ENCODE assay signal across 17 cellular contexts in genomic region chr10:123886292-123886691, GRCh38. TPM values are rescaled to one million over a fixed set of nuclear protein-coding genes. Genes with fewer than 3 reads are reported as not detected.
"Had no signal": no experiment of that assay in that cellular context is flagged by ENCODE, and none has a peak within 500 bp of the region (broad histone marks: within the 10 kb centered on the region; RNA-seq: fewer than 3 reads in every experiment).

No MANE protein-coding gene starts in this region.

- H3K27ac ChIP-seq: colonic mucosa, epithelial cell of prostate, psoas muscle, SJCRH30, thyroid gland had no signal

- H3K27me3 ChIP-seq: colonic mucosa, thyroid gland had no signal

- H3K36me3 ChIP-seq: colonic mucosa, SJCRH30, thyroid gland had no signal

- H3K9me3 Mint-ChIP-seq: activated T-cell treated with anti-CD3 and anti-CD28 coated beads, Interleukin-2, amount 50 U/mL, for 24 hours; immature natural killer cell; natural killer cell treated with Interleukin-12 subunit alpha and Interleukin-12 subunit beta and Interleukin-15 and Interleukin-18, amount 100 ng/mL, for 72 hours; T-helper 2 cell treated with Interferon-gamma antibody and Interleukin-4, amounts not matched to agents 5 μg/mL and 100 μg/mL, for 36 hours had no signal

- H3K4me1 ChIP-seq: colonic mucosa, psoas muscle, SJCRH30, thyroid gland had no signal

- H3K9me3 ChIP-seq: colonic mucosa, psoas muscle, SJCRH30, thyroid gland had no signal

- H3K36me3 Mint-ChIP-seq: immature natural killer cell; natural killer cell treated with Interleukin-12 subunit alpha and Interleukin-12 subunit beta and Interleukin-15 and Interleukin-18, amount 100 ng/mL, for 72 hours had no signal

- ATAC-seq: left lobe of liver; natural killer cell treated with Interleukin-12 subunit alpha and Interleukin-12 subunit beta and Interleukin-15 and Interleukin-18, amount 100 ng/mL, for 72 hours; stimulated activated naive CD8-positive, alpha-beta T cell treated with anti-CD3 and anti-CD28 coated beads, Interleukin-15, Interleukin-2, amounts not matched to agents 100 U/mL and 50 U/mL, for 24 hours had no signal

- H3K4me3 Mint-ChIP-seq: activated T-cell treated with anti-CD3 and anti-CD28 coated beads, Interleukin-2, amount 50 U/mL, for 24 hours; immature natural killer cell; natural killer cell treated with Interleukin-12 subunit alpha and Interleukin-12 subunit beta and Interleukin-15 and Interleukin-18, amount 100 ng/mL, for 72 hours; T-helper 2 cell treated with Interferon-gamma antibody and Interleukin-4, amounts not matched to agents 5 μg/mL and 100 μg/mL, for 36 hours had no signal

- DNase-seq: activated T-cell treated with anti-CD3 and anti-CD28 coated beads, Interleukin-2, amount 50 U/mL, for 24 hours; colonic mucosa; effector CD8-positive, alpha-beta T cell; glutamatergic neuron; immature natural killer cell; mammary epithelial cell; SJCRH30; stimulated activated CD4-positive, alpha-beta T cell treated with anti-CD3 and anti-CD28 coated beads, Interleukin-4, amount 100 ng/mL, for 1 hour; stimulated activated CD8-positive, alpha-beta memory T cell treated with anti-CD3 and anti-CD28 coated beads, Interleukin-4, amount 100 ng/mL, for 48 hours; stimulated activated naive CD8-positive, alpha-beta T cell treated with anti-CD3 and anti-CD28 coated beads, Interleukin-15, Interleukin-2, amounts not matched to agents 100 U/mL and 50 U/mL, for 24 hours; SW 1271; thyroid gland had no signal

- H3K27ac Mint-ChIP-seq: activated T-cell treated with anti-CD3 and anti-CD28 coated beads, Interleukin-2, amount 50 U/mL, for 24 hours; immature natural killer cell; natural killer cell treated with Interleukin-12 subunit alpha and Interleukin-12 subunit beta and Interleukin-15 and Interleukin-18, amount 100 ng/mL, for 72 hours; T-helper 2 cell treated with Interferon-gamma antibody and Interleukin-4, amounts not matched to agents 5 μg/mL and 100 μg/mL, for 36 hours had no signal

- H3K4me3 ChIP-seq: colonic mucosa, psoas muscle, SJCRH30, thyroid gland had no signal

RNA-seq across cellular contexts. Expression of gene CPXM2, which starts 5.3 kb away (rescaled TPM):
- total RNA-seq: natural killer cell treated with Interleukin-12 subunit alpha and Interleukin-12 subunit beta and Interleukin-15 and Interleukin-18, amount 100 ng/mL, for 72 hours; SJCRH30 had no signal
- polyA plus RNA-seq: immature natural killer cell, mammary epithelial cell had no signal
